Comparison of ENCODE assay signal across 11 cellular contexts in the genomic region with DNA sequence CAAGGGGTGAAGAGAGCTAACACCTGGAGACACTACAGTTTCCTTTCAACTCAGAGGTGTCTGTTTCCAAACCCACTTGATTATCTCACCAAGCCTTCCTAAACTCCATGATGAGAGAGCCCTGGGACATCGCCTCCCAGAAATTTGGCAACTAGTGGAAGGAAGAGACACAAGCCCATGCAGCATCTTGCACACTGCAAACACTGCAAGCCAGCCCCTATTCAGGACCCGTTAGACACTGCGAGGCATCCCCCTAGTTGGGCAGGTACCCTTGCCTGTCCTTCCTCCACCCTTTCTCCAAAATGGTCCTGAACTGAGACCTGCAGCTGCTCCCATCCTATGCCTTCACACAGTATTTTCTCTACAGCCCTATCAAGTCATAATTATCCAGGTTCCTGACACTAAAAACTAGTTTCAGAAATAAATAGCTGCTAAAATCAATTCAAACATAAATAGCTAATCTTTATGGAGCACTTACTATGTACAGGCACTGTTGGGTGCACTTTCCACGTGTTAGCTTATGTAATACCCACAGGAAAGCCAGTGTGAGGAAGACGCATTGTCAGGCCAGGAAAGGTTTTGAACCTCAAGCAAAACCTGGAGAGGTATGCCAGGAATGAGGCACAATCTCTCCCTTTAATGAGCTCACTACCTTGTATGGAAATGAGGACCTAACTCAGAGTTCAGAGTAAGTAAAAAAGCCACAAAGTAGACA. TPM values are rescaled to one million over a fixed set of nuclear protein-coding genes. Genes with fewer than 3 reads are reported as not detected.
A peak's percentile ranks its signal among the peaks of the same experiment; 100 is the strongest.
DNase-seq lines count a peak whose midpoint lies in the region; ATAC-seq and TF ChIP-seq lines count a peak whose summit lies in the region.
"Had no signal": no experiment of that assay in that cellular context is flagged by ENCODE, and none has a peak within 500 bp of the region (broad histone marks: within the 10 kb centered on the region; RNA-seq: fewer than 3 reads in every experiment).

No MANE protein-coding gene starts in this region.

- no peak for ATAC-seq in PC-3
- no peak for ATAC-seq in GM21619 (IDR thresholded peaks at IDR 0.05; ENCODE audit: unreplicated experiment)
- no peak for ATAC-seq in HG03460 (IDR thresholded peaks at IDR 0.05; ENCODE audit: unreplicated experiment)

- no peak for DNase-seq in PC-3
- peak; percentile 44 for DNase-seq in fibroblast of pulmonary artery (ENCODE audit: low read depth)
- no peak for DNase-seq in NOMO-1 treated with dmso at 0.1 percent for 144 hours (lab: John Stamatoyannopoulos, UW; ENCODE audit: unreplicated experiment)
- DNase-seq in posterior vena cava (ENCODE audit: low spot score) = no peak
- DNase-seq: cortex of kidney, NCI-H1048 had no signal

- peak overlapping the region in 10 of 11 experiments; percentile 19 to 99 (median 97); a peak in 18 of 22 replicates for H3K4me2 ChIP-seq in BLaER1 treated with 17β-estradiol and CSF1 and Interleukin-3, amounts not matched to agents 10 nM and 100 nM
- peak overlapping the region; percentile 90 for H3K4me2 ChIP-seq in PC-3 (ENCODE audit: low read length)
- peak overlapping the region; percentile 92 for H3K4me2 ChIP-seq in parathyroid adenoma (ENCODE audit: low read length)

- H3K27ac ChIP-seq in BLaER1 treated with 17β-estradiol and CSF1 and Interleukin-3, amounts not matched to agents 10 nM and 100 nM = no peak overlapping the region
- H3K27ac ChIP-seq in PC-3 (ENCODE audit: low read length) (no peak overlapping the region), parathyroid adenoma (no peak overlapping the region)
- H3K27ac ChIP-seq: SJCRH30 had no signal

- H3K27me3 ChIP-seq in BLaER1 treated with 17β-estradiol and CSF1 and Interleukin-3, amounts not matched to agents 10 nM and 100 nM = peaks cover 7 to 18% (median 10%) of the 10 kb centered on the region in 11 experiments; a peak in 19 of 22 replicates
- H3K27me3 ChIP-seq in PC-3 (ENCODE audit: low read length) (no peaks in the 10 kb centered on the region), parathyroid adenoma (ENCODE audit: control insufficient read depth, insufficient read depth, low read length) (no peaks in the 10 kb centered on the region)
- H3K27me3 ChIP-seq: SJCRH30 had no signal

- no peaks in the 10 kb centered on the region for H3K36me3 ChIP-seq in BLaER1 treated with 17β-estradiol and CSF1 and Interleukin-3, amounts not matched to agents 10 nM and 100 nM
- H3K36me3 ChIP-seq in PC-3 (ENCODE audit: low read depth, low read length) (no peaks in the 10 kb centered on the region), parathyroid adenoma (ENCODE audit: control insufficient read depth, insufficient read depth, low read length) (no peaks in the 10 kb centered on the region)
- H3K36me3 ChIP-seq: SJCRH30 had no signal

- H3K9ac ChIP-seq in BLaER1 treated with 17β-estradiol and CSF1 and Interleukin-3, amounts not matched to agents 10 nM and 100 nM = no peak overlapping the region
- H3K9ac ChIP-seq in PC-3 (ENCODE audit: low read length) (no peak overlapping the region), parathyroid adenoma (no peak overlapping the region)

- H3K9me2 ChIP-seq in PC-3 (replicated peaks; ENCODE audit: low read length) = no peaks in the 10 kb centered on the region

- H2AFZ ChIP-seq in PC-3 (ENCODE audit: low read length) (no peak overlapping the region), parathyroid adenoma (no peak overlapping the region)

- no TSS peak for BruUV-seq in PC-3 (replicated peaks; lab: Mats Ljungman, UMichigan)

- intact Hi-C loops in PC-3 (cut with micrococcal nuclease) (loop anchor here (5.0 kb wide), 2 partner anchors 161 to 249 kb away; no protein-coding TSS in a partner anchor), posterior vena cava (cut with DNase I) (loop anchor here in 1 of 2 donors (5.0 to 10.0 kb wide), 2 partner anchors 81 to 251 kb away; no protein-coding TSS in a partner anchor)

- CTCF ChIA-PET in PC-3 (lab: Charles Lee) = no interaction called here

- H3K4me1 ChIP-seq in BLaER1 treated with 17β-estradiol and CSF1 and Interleukin-3, amounts not matched to agents 10 nM and 100 nM = peaks cover 7 to 34% (median 27%) of the 10 kb centered on the region in 10 experiments; a peak in 18 of 20 replicates
- H3K4me1 ChIP-seq in PC-3 (ENCODE audit: insufficient read depth, low read length) = peaks cover 6% of the 10 kb centered on the region; the same call in 1 of the 2 replicates
- peaks cover 4% of the 10 kb centered on the region for H3K4me1 ChIP-seq in parathyroid adenoma
- H3K4me1 ChIP-seq: SJCRH30 had no signal

- POLR2A ChIA-PET in PC-3 (lab: Charles Lee; ENCODE audit: unreplicated experiment) = no interaction called here

- no peaks in the 10 kb centered on the region for H3F3A ChIP-seq in PC-3 (ENCODE audit: low read length, unreplicated experiment)

- no peaks in the 10 kb centered on the region for H3K9me3 ChIP-seq in BLaER1 treated with 17β-estradiol and CSF1 and Interleukin-3, amounts not matched to agents 10 nM and 100 nM (replicated peaks in 1 of 11)
- H3K9me3 ChIP-seq in PC-3 (ENCODE audit: low read length) (no peaks in the 10 kb centered on the region), parathyroid adenoma (ENCODE audit: control insufficient read depth, low read length) (no peaks in the 10 kb centered on the region)
- H3K9me3 ChIP-seq: SJCRH30 had no signal

- no peaks in the 10 kb centered on the region; a peak in 1 of 22 replicates for H4K20me1 ChIP-seq in BLaER1 treated with 17β-estradiol and CSF1 and Interleukin-3, amounts not matched to agents 10 nM and 100 nM
- no peaks in the 10 kb centered on the region for H4K20me1 ChIP-seq in PC-3 (ENCODE audit: low read length)

- H3K4me3 ChIP-seq in BLaER1 treated with 17β-estradiol and CSF1 and Interleukin-3, amounts not matched to agents 10 nM and 100 nM = peak overlapping the region in 2 of 10 experiments; percentile 80 to 90; a peak in 3 of 20 replicates
- peak overlapping the region; percentile 84; the same call in 1 of the 2 replicates for H3K4me3 ChIP-seq in PC-3 (ENCODE audit: low read length)
- H3K4me3 ChIP-seq in fibroblast of pulmonary artery (replicated peaks; ENCODE audit: low read depth, low read length) = peak overlapping the region; percentile 66
- no peak overlapping the region for H3K4me3 ChIP-seq in parathyroid adenoma (ENCODE audit: low read depth, low read length)

- TF ChIP-seq CTCF in PC-3 (conservative IDR thresholded peaks at IDR 0.05; ENCODE audit: low read depth, low read length) = no peak
- no peak for TF ChIP-seq CTCF in fibroblast of pulmonary artery (IDR thresholded peaks at IDR 0.05; ENCODE audit: low read length, missing control alignments)
- TF ChIP-seq CTCF in parathyroid adenoma (IDR thresholded peaks at IDR 0.05) = no peak

- H3K79me2 ChIP-seq in PC-3 (ENCODE audit: low read length) (peaks cover 46% of the 10 kb centered on the region), parathyroid adenoma (peaks cover 9% of the 10 kb centered on the region)

RNA-seq across cellular contexts. Expression of a gene that starts 2.8 kb away (rescaled TPM):
- total RNA-seq in PC-3 (2014; rRNA removed) (8.9 and 12.7 TPM in 2 replicates), posterior vena cava (10 to 100 TPM; 27.9 to 31.5 TPM)
